In the genomic region with DNA sequence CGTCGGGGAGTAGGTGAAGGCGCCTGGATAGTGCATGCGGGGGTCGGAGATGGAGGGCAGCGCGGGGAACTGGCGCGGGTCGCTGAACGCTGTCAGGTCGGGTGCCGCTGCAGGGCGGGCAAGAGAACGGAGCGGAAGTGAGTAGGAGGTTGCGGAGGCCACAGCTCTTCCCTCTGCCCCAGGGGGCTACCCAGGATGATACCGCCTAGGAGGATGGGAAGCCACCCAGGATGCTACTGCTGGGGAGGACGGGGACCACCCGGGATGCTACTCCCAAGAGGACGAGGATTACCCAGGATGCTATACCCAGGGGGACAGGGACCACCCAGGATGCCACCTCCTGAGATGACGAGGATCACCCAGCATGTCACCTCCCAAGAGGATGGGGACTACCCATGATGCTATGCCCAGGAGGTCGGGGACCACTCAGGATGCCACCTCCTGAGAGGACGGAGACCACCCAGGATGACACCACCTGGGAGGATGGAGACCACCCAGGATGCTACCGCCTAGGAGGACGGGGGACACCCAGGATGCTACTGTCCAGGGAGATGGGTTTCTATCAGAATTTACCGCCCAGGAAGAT, we compare ENCODE assay signal across 29 cellular contexts.
DNase-seq lines count a peak whose midpoint lies in the region; ATAC-seq and TF ChIP-seq lines count a peak whose summit lies in the region.
"Had no signal": no experiment of that assay in that cellular context is flagged by ENCODE, and none has a peak within 500 bp of the region (broad histone marks: within the 10 kb centered on the region; RNA-seq: fewer than 3 reads in every experiment).

No MANE protein-coding gene starts in this region.

- peaks cover 52% of the 10 kb centered on the region for H4K20me1 ChIP-seq in IMR-90 (ENCODE audit: insufficient read depth, low read length)
- peaks cover 15% of the 10 kb centered on the region for H4K20me1 ChIP-seq in osteoblast (ENCODE audit: insufficient read depth, low read length)

- peaks cover 18% of the 10 kb centered on the region for H3K9me1 ChIP-seq in IMR-90 (ENCODE audit: insufficient read depth, low read length)

- TF ChIP-seq POLR2A in IMR-90 (IDR thresholded peaks at IDR 0.05; ENCODE audit: low read depth, low read length) = no peak

- in situ Hi-C loops in IMR-90 (cut with MboI; ENCODE audit: low sequenced_read_pairs) = no loop called here

- no peak overlapping the region for H3K18ac ChIP-seq in IMR-90 (ENCODE audit: low read depth, low read length)

- H3K4me2 ChIP-seq in IMR-90 (ENCODE audit: low read depth, low read length) (no peak overlapping the region), osteoblast (ENCODE audit: insufficient read depth, low read length) (no peak overlapping the region)
- H3K4me2 ChIP-seq: SK-N-SH had no signal

- WGBS in IMR-90 (ENCODE audit: extremely low coverage in 2 of 2, insufficient read length in 1 of 2), 2 experiments = 99% methylated on average over 15 of the region's 27 CpGs; no CpG with 5 or more reads in 1 of the 2 experiments

- H3K9ac ChIP-seq in IMR-90 (ENCODE audit: low read depth, low read length) = no peak overlapping the region
- H3K9ac ChIP-seq: parathyroid adenoma, SK-N-SH had no signal

- no peak overlapping the region for H2AK5ac ChIP-seq in IMR-90 (ENCODE audit: low read depth, low read length)

- H3K4me3 ChIP-seq in IMR-90 (ENCODE audit: insufficient read depth, low read depth, low read length) = no peak overlapping the region
- H3K4me3 ChIP-seq in SJCRH30 = no peak overlapping the region
- no peak overlapping the region for H3K4me3 ChIP-seq in osteoblast (ENCODE audit: insufficient read depth, low read length)
- H3K4me3 ChIP-seq: ascending aorta, heart left ventricle, lower lobe of right lung, mucosa of descending colon had no signal

- H3K4me1 ChIP-seq in IMR-90 (ENCODE audit: control insufficient read depth, insufficient read depth, low read length) = peaks cover 25% of the 10 kb centered on the region
- no peaks in the 10 kb centered on the region for H3K4me1 ChIP-seq in SJCRH30
- H3K4me1 ChIP-seq in osteoblast (ENCODE audit: insufficient read depth, low read length) = peaks cover 28% of the 10 kb centered on the region
- H3K4me1 ChIP-seq: ascending aorta, parathyroid adenoma had no signal

- H3K79me2 ChIP-seq in osteoblast (ENCODE audit: insufficient read depth, low read length) = peaks cover 23% of the 10 kb centered on the region
- H3K79me2 ChIP-seq: parathyroid adenoma had no signal

- H3K56ac ChIP-seq in IMR-90 (ENCODE audit: extremely low read depth, insufficient read depth, low read length) = no peak overlapping the region

- H2AFZ ChIP-seq in IMR-90 (replicated peaks; ENCODE audit: low read length, poor library complexity) (peak overlapping the region; percentile 8), osteoblast (ENCODE audit: low read length) (no peak overlapping the region)
- H2AFZ ChIP-seq: parathyroid adenoma had no signal

- no peak overlapping the region for H3K14ac ChIP-seq in IMR-90 (replicated peaks; ENCODE audit: low read depth, low read length)

- peaks cover 23 to 61% of the 10 kb centered on the region in 2 experiments for H3K79me1 ChIP-seq in IMR-90 (ENCODE audit: low read depth in 1 of 2, low read length in 2 of 2)

- no peak overlapping the region for H3K4ac ChIP-seq in IMR-90 (ENCODE audit: low read depth, low read length)

- H3K27me3 ChIP-seq in IMR-90 (ENCODE audit: control insufficient read depth, insufficient read depth, low read length) (no peaks in the 10 kb centered on the region), SJCRH30 (no peaks in the 10 kb centered on the region), osteoblast (ENCODE audit: insufficient read depth, low read length) (no peaks in the 10 kb centered on the region)
- H3K27me3 ChIP-seq: ascending aorta, foreskin keratinocyte had no signal

- H2BK15ac ChIP-seq in IMR-90 (ENCODE audit: low read depth, low read length) = no peak overlapping the region

- ATAC-seq in IMR-90 (ENCODE audit: low read depth) = no peak
- ATAC-seq: esophagus mucosa, foreskin keratinocyte, mucosa of descending colon had no signal

- H3K36me3 ChIP-seq in IMR-90 (ENCODE audit: control insufficient read depth, insufficient read depth, low read length) (peaks cover 40% of the 10 kb centered on the region), SJCRH30 (peaks cover 58% of the 10 kb centered on the region), osteoblast (ENCODE audit: insufficient read depth, low read length) (peaks cover 81% of the 10 kb centered on the region)
- H3K36me3 ChIP-seq: ascending aorta had no signal

- no peak overlapping the region for H2AK9ac ChIP-seq in IMR-90 (replicated peaks; ENCODE audit: low read depth, low read length, poor library complexity)

- no peak overlapping the region for H2BK20ac ChIP-seq in IMR-90 (ENCODE audit: low read depth, low read length)

- H3K9me3 ChIP-seq in IMR-90 (ENCODE audit: control insufficient read depth, insufficient read depth, low read length) = no peaks in the 10 kb centered on the region
- no peaks in the 10 kb centered on the region for H3K9me3 ChIP-seq in SJCRH30 (replicated peaks)
- H3K9me3 ChIP-seq in osteoblast (ENCODE audit: low read depth, low read length) = no peaks in the 10 kb centered on the region
- H3K9me3 ChIP-seq: ascending aorta, heart left ventricle, lower lobe of right lung, mucosa of descending colon, SK-N-SH had no signal

- CTCF ChIA-PET in IMR-90 (lab: Yijun Ruan, JAX) = no interaction called here

- no peak overlapping the region for H2BK5ac ChIP-seq in IMR-90 (ENCODE audit: low read depth, low read length, poor library complexity, severe bottlenecking)

- BruUV-seq in IMR-90 (replicated peaks; lab: Mats Ljungman, UMichigan) = no TSS peak

- H4K91ac ChIP-seq in IMR-90 (ENCODE audit: insufficient read depth, low read depth, low read length) = no peak overlapping the region

- intact Hi-C loops in IMR-90 (cut with micrococcal nuclease) = no loop called here

- DNase-seq in NCI-H345 treated with DMSO at 0.1 percent for 48 hours (lab: John Stamatoyannopoulos, UW; ENCODE audit: unreplicated experiment) (peak; percentile 95), NCI-H345 (lab: John Stamatoyannopoulos, UW) (no peak), IMR-90 (no peak), SJCRH30 (peak; percentile 37 to 44), osteoblast (ENCODE audit: insufficient read length, low spot score, missing footprints) (peak; percentile 82), ureter (ENCODE audit: low spot score) (no peak)
- no peak for DNase-seq in stimulated activated CD4-positive, alpha-beta T cell treated with anti-CD3 and anti-CD28 coated beads, Interleukin-4, amount 100 ng/mL, for 24 hours
- DNase-seq: activated CD4-positive, alpha-beta T cell treated with anti-CD3 and anti-CD28 coated beads for 4 hours; activated naive CD8-positive, alpha-beta T cell treated with anti-CD3 and anti-CD28 coated beads, Interleukin-2, amount 10 ng/mL, durations not matched to agents 7 days and 5 days; activated T-cell treated with anti-CD3 and anti-CD28 coated beads, Interleukin-2, amount 50 U/mL, for 24 hours; C1 segment of cervical spinal cord; Calu3; caudate nucleus; endodermal cell; foreskin keratinocyte; heart left ventricle; Karpas-422; kidney glomerular epithelial cell; lower lobe of right lung; mucosa of descending colon; NCI-H1048; NCI-H2029 treated with DMSO at 0.1 percent for 48 hours; NCI-H748 treated with DMSO at 0.1 percent for 48 hours; stimulated activated CD4-positive, alpha-beta T cell treated with anti-CD3 and anti-CD28 coated beads, Interleukin-2, amount 100 ng/mL, for 24 hours had no signal

- no peak for TF ChIP-seq RAD21 in IMR-90 (IDR thresholded peaks at IDR 0.05; ENCODE audit: low read length)

- TF ChIP-seq CTCF in IMR-90 (conservative IDR thresholded peaks at IDR 0.05; ENCODE audit: low read depth, low read length) (no peak), osteoblast (IDR thresholded peaks at IDR 0.05; ENCODE audit: extremely low read depth, low read depth, low read length) (no peak)

- H3K23ac ChIP-seq in IMR-90 (ENCODE audit: low read depth, low read length) = no peak overlapping the region

- H2BK120ac ChIP-seq in IMR-90 (ENCODE audit: low read depth, low read length) = no peak overlapping the region

- no peak overlapping the region for H4K5ac ChIP-seq in IMR-90 (ENCODE audit: low read depth, low read length)

- POLR2A ChIA-PET in IMR-90 (lab: Charles Lee; ENCODE audit: unreplicated experiment) = no interaction called here

- H4K8ac ChIP-seq in IMR-90 (ENCODE audit: low read depth in 2 of 2, low read length in 2 of 2) = no peak overlapping the region

- H3K27ac ChIP-seq in IMR-90 (ENCODE audit: insufficient read depth, low read length) = no peak overlapping the region
- H3K27ac ChIP-seq in SJCRH30 = no peak overlapping the region
- no peak overlapping the region for H3K27ac ChIP-seq in osteoblast (ENCODE audit: low read depth, low read length)
- H3K27ac ChIP-seq: ascending aorta, foreskin keratinocyte, heart left ventricle, lower lobe of right lung, parathyroid adenoma, RWPE1 had no signal

- dilution Hi-C loops in IMR-90 (cut with HindIII; ENCODE audit: low sequenced_read_pairs, unreplicated experiment) = no loop called here

TF ChIP-seq in IMR-90, 13 proteins besides CTCF, POLR2A, EP300 and RAD21 (continues in another document):
- TF ChIP-seq, protein P1, sequence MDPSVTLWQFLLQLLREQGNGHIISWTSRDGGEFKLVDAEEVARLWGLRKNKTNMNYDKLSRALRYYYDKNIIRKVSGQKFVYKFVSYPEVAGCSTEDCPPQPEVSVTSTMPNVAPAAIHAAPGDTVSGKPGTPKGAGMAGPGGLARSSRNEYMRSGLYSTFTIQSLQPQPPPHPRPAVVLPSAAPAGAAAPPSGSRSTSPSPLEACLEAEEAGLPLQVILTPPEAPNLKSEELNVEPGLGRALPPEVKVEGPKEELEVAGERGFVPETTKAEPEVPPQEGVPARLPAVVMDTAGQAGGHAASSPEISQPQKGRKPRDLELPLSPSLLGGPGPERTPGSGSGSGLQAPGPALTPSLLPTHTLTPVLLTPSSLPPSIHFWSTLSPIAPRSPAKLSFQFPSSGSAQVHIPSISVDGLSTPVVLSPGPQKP (IDR thresholded peaks at IDR 0.05; ENCODE audit: borderline replicate concordance, low read depth, low read length) = no peak
- TF ChIP-seq CEBPB (IDR thresholded peaks at IDR 0.05; ENCODE audit: low read depth, low read length) = no peak
- TF ChIP-seq, protein P2, sequence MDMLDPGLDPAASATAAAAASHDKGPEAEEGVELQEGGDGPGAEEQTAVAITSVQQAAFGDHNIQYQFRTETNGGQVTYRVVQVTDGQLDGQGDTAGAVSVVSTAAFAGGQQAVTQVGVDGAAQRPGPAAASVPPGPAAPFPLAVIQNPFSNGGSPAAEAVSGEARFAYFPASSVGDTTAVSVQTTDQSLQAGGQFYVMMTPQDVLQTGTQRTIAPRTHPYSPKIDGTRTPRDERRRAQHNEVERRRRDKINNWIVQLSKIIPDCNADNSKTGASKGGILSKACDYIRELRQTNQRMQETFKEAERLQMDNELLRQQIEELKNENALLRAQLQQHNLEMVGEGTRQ (IDR thresholded peaks at IDR 0.05; ENCODE audit: low read depth, low read length) = no peak
- no peak for TF ChIP-seq NFE2L2 (IDR thresholded peaks at IDR 0.05; ENCODE audit: low read depth, low read length)
- no peak for TF ChIP-seq CHD1 (IDR thresholded peaks at IDR 0.05; ENCODE audit: low read depth, low read length)
- no peak for TF ChIP-seq FOS (IDR thresholded peaks at IDR 0.05; ENCODE audit: low read depth, low read length)
- no peak for TF ChIP-seq SMC3 (IDR thresholded peaks at IDR 0.05; ENCODE audit: low read depth, low read length)
- no peak for TF ChIP-seq BHLHE40 (IDR thresholded peaks at IDR 0.05; ENCODE audit: low read depth, low read length)

Comparison
In these comparisons a context has a peak if more than half of its experiments do, and no peak if none do; other contexts are left out.
1. DNase-seq: peak in NCI-H345 treated with DMSO at 0.1 percent for 48 hours (single experiment), SJCRH30 (2 of 2) and osteoblast (single experiment); none in NCI-H345 (single experiment), IMR-90 (single experiment), ureter (single experiment) and stimulated activated CD4-positive, alpha-beta T cell treated with anti-CD3 and anti-CD28 coated beads, Interleukin-4, amount 100 ng/mL, for 24 hours (single experiment).